Comparison of ENCODE assay signal across 1 cellular context in genomic region chr7:131836733-131837132, GRCh38.
TF ChIP-seq lines count a peak whose summit lies in the region.

No MANE protein-coding gene starts in this region.

TF ChIP-seq in K562, 482 proteins besides CTCF, POLR2A, EP300 and RAD21:
- TF ChIP-seq SFPQ (IDR thresholded peaks at IDR 0.05; ENCODE audit: low read depth, low read length) (no peak), NR0B1 (IDR thresholded peaks at IDR 0.05; ENCODE audit: partially characterized antibody) (no peak), ZNF143 (CRISPR knock-in tag; IDR thresholded peaks at IDR 0.05) (no peak), NCOA4 (IDR thresholded peaks at IDR 0.05; ENCODE audit: partially characterized antibody) (no peak), MXI1 (IDR thresholded peaks at IDR 0.05; ENCODE audit: low read depth, low read length) (no peak), KLF13 (tag; IDR thresholded peaks at IDR 0.05; ENCODE audit: borderline replicate concordance, low read depth) (no peak), BCOR (IDR thresholded peaks at IDR 0.05) (no peak), ZNF407 (IDR thresholded peaks at IDR 0.05; ENCODE audit: low read depth) (no peak), ZBTB34 (CRISPR knock-in tag; IDR thresholded peaks at IDR 0.05) (no peak), ESRRA (IDR thresholded peaks at IDR 0.05; ENCODE audit: borderline replicate concordance, low read depth) (no peak), ZFPM2 (CRISPR knock-in tag; IDR thresholded peaks at IDR 0.05) (no peak), KAT2B (IDR thresholded peaks at IDR 0.05; ENCODE audit: low read depth, low read length) (no peak), ZNF318 (IDR thresholded peaks at IDR 0.05; ENCODE audit: borderline replicate concordance in 1 of 2, low read depth in 1 of 2) (no peak)
